ENCODE assay signal across 1 cellular context in genomic region chr3:111972891-111973290, GRCh38.
TF ChIP-seq lines count a peak whose summit lies in the region.

No MANE protein-coding gene starts in this region.

TF ChIP-seq in HEK293, 187 proteins besides CTCF, POLR2A, EP300 and RAD21 (continued from another document):
- no peak for TF ChIP-seq PRDM10 (tag by site-specific recombination; IDR thresholded peaks at IDR 0.05)
